20 cellular contexts compared by ENCODE assay signal in genomic region chr2:213644926-213645325, GRCh38.
"Had no signal": no experiment of that assay in that cellular context is flagged by ENCODE, and none has a peak within 500 bp of the region (broad histone marks: within the 10 kb centered on the region; RNA-seq: fewer than 3 reads in every experiment).

No MANE protein-coding gene starts in this region.

- H3K27ac ChIP-seq: HL-60, KMS-11, RWPE1 had no signal

- H3K4me2 ChIP-seq: KMS-11, SK-N-SH had no signal

- H3K4me3 ChIP-seq: K562 had no signal

- H3K27me3 Mint-ChIP-seq: IgD-negative memory B cell had no signal

- ATAC-seq: K562, Panc1 had no signal

- H3K36me3 Mint-ChIP-seq: IgD-negative memory B cell had no signal

- H3K9me3 ChIP-seq: SK-N-SH had no signal

- DNase-seq: Kasumi-1, MM.1S, NCI-H1105, NCI-H1417, NCI-H1436 treated with DMSO at 0.1 percent for 48 hours, NCI-H1694 treated with DMSO at 0.1 percent for 48 hours, NCI-H1930, NCI-H2081, NCI-H2107, NCI-H2227 treated with DMSO at 0.1 percent for 48 hours, NCI-H774, SHP77, SK-N-SH, SW 1271 had no signal

- H3K4me3 Mint-ChIP-seq: IgD-negative memory B cell had no signal

- H3K9ac ChIP-seq: KMS-11, SK-N-SH had no signal
